Comparison of ENCODE assay signal across 16 cellular contexts in genomic region chr11:94635072-94635471, GRCh38.
"Had no signal": no experiment of that assay in that cellular context is flagged by ENCODE, and none has a peak within 500 bp of the region (broad histone marks: within the 10 kb centered on the region; RNA-seq: fewer than 3 reads in every experiment).

No MANE protein-coding gene starts in this region.

- H3K4me1 ChIP-seq: parathyroid adenoma, thyroid gland had no signal

- H3K9me3 ChIP-seq: thyroid gland, uterus had no signal

- H3K9ac ChIP-seq: parathyroid adenoma had no signal

- H3K27ac ChIP-seq: brain microvascular endothelial cell, coronary artery, foreskin keratinocyte, parathyroid adenoma, thyroid gland, uterus had no signal

- H3K9me3 Mint-ChIP-seq: central memory CD8-positive, alpha-beta T cell; stimulated activated memory B cell treated with anti-CD40 and anti-IgM and Interleukin-4, amounts not matched to agents 10 μg/mL and 1 μg/mL and 100 μg/mL, for 72 hours had no signal

- H2AFZ ChIP-seq: parathyroid adenoma had no signal

- H3K4me1 Mint-ChIP-seq: central memory CD8-positive, alpha-beta T cell; stimulated activated memory B cell treated with anti-CD40 and anti-IgM and Interleukin-4, amounts not matched to agents 10 μg/mL and 1 μg/mL and 100 μg/mL, for 72 hours had no signal

- ATAC-seq: activated CD4-positive, CD25-positive, alpha-beta regulatory T cell treated with anti-CD3 and anti-CD28 coated beads, Interleukin-2, amount 50 U/mL, for 24 hours; foreskin keratinocyte; stimulated activated memory B cell treated with anti-CD40 and anti-IgM and Interleukin-4, amounts not matched to agents 10 μg/mL and 1 μg/mL and 100 μg/mL, for 72 hours had no signal

- H3K36me3 Mint-ChIP-seq: stimulated activated memory B cell treated with anti-CD40 and anti-IgM and Interleukin-4, amounts not matched to agents 10 μg/mL and 1 μg/mL and 100 μg/mL, for 72 hours had no signal

- H3K79me2 ChIP-seq: parathyroid adenoma had no signal

- H3K36me3 ChIP-seq: brain microvascular endothelial cell, thyroid gland, uterus had no signal

- H3K4me3 Mint-ChIP-seq: central memory CD8-positive, alpha-beta T cell; stimulated activated memory B cell treated with anti-CD40 and anti-IgM and Interleukin-4, amounts not matched to agents 10 μg/mL and 1 μg/mL and 100 μg/mL, for 72 hours had no signal

- H3K4me3 ChIP-seq: coronary artery, thyroid gland, uterus had no signal

- H3K27me3 Mint-ChIP-seq: central memory CD8-positive, alpha-beta T cell; stimulated activated memory B cell treated with anti-CD40 and anti-IgM and Interleukin-4, amounts not matched to agents 10 μg/mL and 1 μg/mL and 100 μg/mL, for 72 hours had no signal

- DNase-seq: activated CD4-positive, alpha-beta T cell treated with anti-CD3 and anti-CD28 coated beads, Interleukin-2, amount 50 U/mL, for 4 hours; activated naive CD4-positive, alpha-beta T cell; activated T-cell treated with anti-CD3 and anti-CD28 coated beads for 4 hours; anterior cingulate cortex; brain microvascular endothelial cell; effector CD4-positive, alpha-beta T cell; foreskin keratinocyte; glutamatergic neuron; kidney glomerular epithelial cell; thyroid gland; uterus had no signal

- H3K27me3 ChIP-seq: brain microvascular endothelial cell, foreskin keratinocyte, thyroid gland, uterus had no signal

- H3K27ac Mint-ChIP-seq: stimulated activated memory B cell treated with anti-CD40 and anti-IgM and Interleukin-4, amounts not matched to agents 10 μg/mL and 1 μg/mL and 100 μg/mL, for 72 hours had no signal
